8 cellular contexts compared by ENCODE assay signal in genomic region chr17:17823433-17824118, GRCh38. TPM values are rescaled to one million over a fixed set of nuclear protein-coding genes. Genes with fewer than 3 reads are reported as not detected.
DNase-seq lines count a peak whose midpoint lies in the region; ATAC-seq and TF ChIP-seq lines count a peak whose summit lies in the region.

No MANE protein-coding gene starts in this region.

- TF ChIP-seq EP300 in upper lobe of left lung (IDR thresholded peaks at IDR 0.05): no peak

- H3K79me2 ChIP-seq in MM.1S (ENCODE audit: low read length) (peaks cover 79% of the 10 kb centered on the region), parathyroid adenoma (peaks cover 9% of the 10 kb centered on the region)

- H3K4me1 ChIP-seq in MM.1S (ENCODE audit: low read length) (peaks cover 36% of the 10 kb centered on the region), parathyroid adenoma (peaks cover 39% of the 10 kb centered on the region), upper lobe of left lung (peaks cover 57 to 91% (median 78%) of the 10 kb centered on the region in 4 donors)

- peaks cover 2% of the 10 kb centered on the region for H3K36me3 Mint-ChIP-seq in activated naive CD8-positive, alpha-beta T cell

- intact Hi-C loops in Right ventricle myocardium superior (cut with DNase I): loop anchor here (5.0 kb wide), 1 partner anchor 34 kb away; no protein-coding TSS in a partner anchor

- peak overlapping the region; percentile 77 for H3K9ac ChIP-seq in MM.1S (ENCODE audit: low read length)
- no peak overlapping the region for H3K9ac ChIP-seq in parathyroid adenoma

- peak overlapping the region; percentile 81 for H3K4me3 Mint-ChIP-seq in activated naive CD8-positive, alpha-beta T cell

- H3K4me3 ChIP-seq in GM08714 (ENCODE audit: low read length) (peak overlapping the region; percentile 23; the same call in 1 of the 2 replicates), H7 (ENCODE audit: insufficient read depth, low read depth, low read length) (peak overlapping the region; percentile 20), MM.1S (ENCODE audit: low read length) (peak overlapping the region; percentile 80), parathyroid adenoma (ENCODE audit: low read depth, low read length) (peak overlapping the region; percentile 46), upper lobe of left lung (peak overlapping the region; percentile 41 to 68 (median 48))

- 0 out of 2 replicates have a peak, but pooled peaks cover 3% of the 10 kb centered on the region for H3F3A ChIP-seq in MM.1S (ENCODE audit: insufficient read depth, low read length)

- H3K36me3 ChIP-seq in H7 (replicated peaks; ENCODE audit: control insufficient read depth, insufficient read depth, low read length) (peaks cover 15% of the 10 kb centered on the region), MM.1S (replicated peaks; ENCODE audit: insufficient read depth, low read length) (peaks cover 1% of the 10 kb centered on the region; the same call in 1 of the 2 replicates), parathyroid adenoma (ENCODE audit: control insufficient read depth, insufficient read depth, low read length) (no peaks in the 10 kb centered on the region), upper lobe of left lung (peaks cover 9 to 23% (median 15%) of the 10 kb centered on the region in 4 donors)

- no peaks in the 10 kb centered on the region for H3K9me2 ChIP-seq in MM.1S (replicated peaks; ENCODE audit: insufficient read depth, low read length)

- H3K9me3 ChIP-seq in MM.1S (replicated peaks; ENCODE audit: insufficient read depth, low read length): no peaks in the 10 kb centered on the region
- no peaks in the 10 kb centered on the region for H3K9me3 ChIP-seq in parathyroid adenoma (ENCODE audit: control insufficient read depth, low read length)
- H3K9me3 ChIP-seq in upper lobe of left lung: no peaks in the 10 kb centered on the region

- H3K27me3 ChIP-seq in H7 (ENCODE audit: control insufficient read depth, insufficient read depth, low read length) (peaks cover 3% of the 10 kb centered on the region), MM.1S (replicated peaks; ENCODE audit: insufficient read depth, low read length) (no peaks in the 10 kb centered on the region), parathyroid adenoma (ENCODE audit: control insufficient read depth, insufficient read depth, low read length) (no peaks in the 10 kb centered on the region), upper lobe of left lung (no peaks in the 10 kb centered on the region)

- peak in 2 of 4 donors; percentile 17 to 64 for TF ChIP-seq POLR2A in upper lobe of left lung (IDR thresholded peaks at IDR 0.05)

- peaks cover 88% of the 10 kb centered on the region for H3K4me1 Mint-ChIP-seq in activated naive CD8-positive, alpha-beta T cell (ENCODE audit: low read depth)

- H2AFZ ChIP-seq in MM.1S (ENCODE audit: low read length) (peak overlapping the region; percentile 39; the same call in 1 of the 2 replicates), parathyroid adenoma (peak overlapping the region; percentile 9)

- no peaks in the 10 kb centered on the region; the same call in 1 of the 2 replicates for H4K20me1 ChIP-seq in MM.1S (ENCODE audit: insufficient read depth, low read length)

- ATAC-seq in Right ventricle myocardium superior (ENCODE audit: poor library complexity) (peak; percentile 89), upper lobe of left lung (ENCODE audit: low FRiP score in 2 of 2) (peak; percentile 88 to 90)

- DNase-seq in H7: peak; percentile 100
- peak; percentile 90 for DNase-seq in MM.1S
- peak; percentile 50 for DNase-seq in SKM-1 (lab: John Stamatoyannopoulos, UW; ENCODE audit: unreplicated experiment)
- peak; percentile 92 for DNase-seq in Right ventricle myocardium superior
- peak; percentile 86 to 96 for DNase-seq in upper lobe of left lung

- H3K9me3 Mint-ChIP-seq in activated naive CD8-positive, alpha-beta T cell (ENCODE audit: low read depth): no peaks in the 10 kb centered on the region

- H3K4me2 ChIP-seq in MM.1S (ENCODE audit: low read depth, low read length) (peak overlapping the region; percentile 94), parathyroid adenoma (ENCODE audit: low read length) (peak overlapping the region; percentile 79)

- peak overlapping the region; percentile 81 for H3K27ac Mint-ChIP-seq in activated naive CD8-positive, alpha-beta T cell

- peak overlapping the region; percentile 63; the same call in 1 of the 2 replicates for H3K27ac ChIP-seq in MM.1S (ENCODE audit: low read length)
- H3K27ac ChIP-seq in parathyroid adenoma: peak overlapping the region; percentile 58
- H3K27ac ChIP-seq in upper lobe of left lung: peak overlapping the region; percentile 61 to 91 (median 84)

- TF ChIP-seq CTCF in MM.1S (IDR thresholded peaks at IDR 0.05; ENCODE audit: low read length): no peak
- TF ChIP-seq CTCF in parathyroid adenoma (IDR thresholded peaks at IDR 0.05): no peak
- TF ChIP-seq CTCF in upper lobe of left lung (IDR thresholded peaks at IDR 0.05): no peak

- WGBS in upper lobe of left lung, 2 donors: 1 to 3% methylated on average over 13 to 24 of the region's 69 CpGs

- H3K27me3 Mint-ChIP-seq in activated naive CD8-positive, alpha-beta T cell: no peaks in the 10 kb centered on the region

RNA-seq across cellular contexts. Expression of gene SREBF1, which starts 13.2 kb away (rescaled TPM):
- 34.2 and 43.6 TPM in 2 replicates for total RNA-seq in H7 (2014; rRNA removed; shearing (Covaris generic))
- total RNA-seq in Right ventricle myocardium superior (14.7 TPM), upper lobe of left lung (100 to 1,000 TPM in 3 of 6 donors, 10 to 100 TPM in 3; 64.2 to 579 (median 123) TPM)

Comparison
In these comparisons a context has a peak if more than half of its experiments do, and no peak if none do; other contexts are left out.
1. Peak in every context shown above with its lines: DNase-seq, ATAC-seq, H3K4me3 ChIP-seq and H3K27ac ChIP-seq.
2. H3K4me3 ChIP-seq: peak in every context shown above with its lines; median percentile 80 in MM.1S; 48 in upper lobe of left lung; 46 in parathyroid adenoma; 23 in GM08714; 20 in H7.
3. DNase-seq: peak in every context shown above with its lines; median percentile 100 in H7; 92 in Right ventricle myocardium superior; 91 in upper lobe of left lung; 90 in MM.1S; 50 in SKM-1.